ENCODE assay signal across 28 cellular contexts in the genomic region with DNA sequence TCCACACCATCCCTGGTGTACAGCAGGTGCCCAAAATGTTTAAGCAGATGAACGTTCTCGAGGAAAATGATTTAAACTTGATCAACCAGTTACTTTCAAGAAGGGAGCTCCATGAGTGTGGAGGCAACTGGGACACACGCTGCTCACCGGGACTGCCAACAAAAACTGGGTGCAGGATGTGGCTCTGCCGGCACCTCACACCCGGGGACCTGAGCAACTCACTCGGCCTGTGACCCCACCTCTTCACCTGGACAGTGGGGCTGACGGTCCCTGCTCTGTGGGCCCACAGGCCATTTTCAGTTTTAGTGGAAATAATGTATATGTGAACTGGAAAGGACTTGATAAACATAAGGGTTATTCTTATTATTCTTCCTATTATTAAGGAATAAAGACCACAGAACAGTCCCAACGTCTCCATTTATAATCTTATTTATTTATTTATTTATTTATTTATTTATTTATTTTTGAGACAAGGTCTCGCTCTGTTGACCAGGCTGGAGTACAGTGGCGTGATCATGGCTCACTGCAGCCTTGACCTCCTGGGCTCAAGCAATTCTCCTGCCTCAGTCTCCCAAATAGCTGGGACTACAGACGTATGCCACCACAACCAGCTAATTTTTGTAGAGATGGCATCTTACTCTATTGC.
"Had no signal": no experiment of that assay in that cellular context is flagged by ENCODE, and none has a peak within 500 bp of the region (broad histone marks: within the 10 kb centered on the region; RNA-seq: fewer than 3 reads in every experiment).

No MANE protein-coding gene starts in this region.

- H3K9me3 Mint-ChIP-seq: naive thymus-derived CD8-positive, alpha-beta T cell; nephron; neural crest cell; stimulated activated effector memory CD8-positive, alpha-beta T cell treated with anti-CD3 and anti-CD28 coated beads, Interleukin-12 subunit alpha, Interleukin-12 subunit beta, amount 100 ng/mL, for 72 hours; stimulated activated naive CD8-positive, alpha-beta T cell treated with anti-CD3 and anti-CD28 coated beads, Interleukin-15, amount 100 ng/mL, for 72 hours had no signal

- ATAC-seq: left cardiac atrium; left lobe of liver; left ventricle myocardium superior; lower lobe of right lung; naive thymus-derived CD8-positive, alpha-beta T cell; pancreas; right cardiac atrium; sciatic nerve; stimulated activated effector memory CD8-positive, alpha-beta T cell treated with anti-CD3 and anti-CD28 coated beads, Interleukin-12 subunit alpha, Interleukin-12 subunit beta, amount 100 ng/mL, for 72 hours; stimulated activated naive CD8-positive, alpha-beta T cell treated with anti-CD3 and anti-CD28 coated beads, Interleukin-15, amount 100 ng/mL, for 72 hours had no signal

- H3K9me3 ChIP-seq: lower lobe of right lung, pancreas, prostate gland, testis, thyroid gland, transverse colon, upper lobe of left lung, vagina had no signal

- H3K36me3 ChIP-seq: lower lobe of right lung, pancreas, prostate gland, thyroid gland, transverse colon, upper lobe of left lung, vagina had no signal

- H3K36me3 Mint-ChIP-seq: naive thymus-derived CD8-positive, alpha-beta T cell had no signal

- H3K27ac ChIP-seq: lower lobe of right lung, pancreas, prostate gland, skin epidermis, testis, thyroid gland, transverse colon, vagina had no signal

- H3K27me3 ChIP-seq: pancreas, testis, thyroid gland, transverse colon, upper lobe of left lung, vagina had no signal

- H3K27ac Mint-ChIP-seq: nephron; stimulated activated naive CD8-positive, alpha-beta T cell treated with anti-CD3 and anti-CD28 coated beads, Interleukin-15, amount 100 ng/mL, for 72 hours had no signal

- H3K4me3 ChIP-seq: lower lobe of right lung, pancreas, prostate gland, skin epidermis, testis, thyroid gland, transverse colon, upper lobe of left lung, vagina had no signal

- H3K27me3 Mint-ChIP-seq: naive thymus-derived CD8-positive, alpha-beta T cell; stimulated activated naive CD8-positive, alpha-beta T cell treated with anti-CD3 and anti-CD28 coated beads, Interleukin-15, amount 100 ng/mL, for 72 hours had no signal

- DNase-seq: hippocampal formation; kidney glomerular epithelial cell; left cardiac atrium; left ventricle myocardium superior; lower lobe of right lung; mammary epithelial cell; mesenchymal stem cell; naive thymus-derived CD8-positive, alpha-beta T cell; nucleus accumbens; pancreas; retina; right cardiac atrium; stimulated activated CD4-positive, alpha-beta T cell treated with anti-CD3 and anti-CD28 coated beads, Interleukin-4, amount 100 ng/mL, for 24 hours; stimulated activated naive CD4-positive, alpha-beta T cell treated with Interleukin-2 at 50 U/mL for 16 hours; stimulated activated naive CD8-positive, alpha-beta T cell treated with anti-CD3 and anti-CD28 coated beads, Interleukin-15, amount 100 ng/mL, for 72 hours; substantia nigra; testis; thyroid gland; transverse colon; upper lobe of left lung had no signal

- H3K4me1 ChIP-seq: pancreas, prostate gland, testis, thyroid gland, transverse colon, upper lobe of left lung had no signal

- H3K4me3 Mint-ChIP-seq: naive thymus-derived CD8-positive, alpha-beta T cell; nephron; neural crest cell; stimulated activated effector memory CD8-positive, alpha-beta T cell treated with anti-CD3 and anti-CD28 coated beads, Interleukin-12 subunit alpha, Interleukin-12 subunit beta, amount 100 ng/mL, for 72 hours; stimulated activated naive CD8-positive, alpha-beta T cell treated with anti-CD3 and anti-CD28 coated beads, Interleukin-15, amount 100 ng/mL, for 72 hours had no signal
